ENCODE assay signal across 8 cellular contexts in the genomic region with DNA sequence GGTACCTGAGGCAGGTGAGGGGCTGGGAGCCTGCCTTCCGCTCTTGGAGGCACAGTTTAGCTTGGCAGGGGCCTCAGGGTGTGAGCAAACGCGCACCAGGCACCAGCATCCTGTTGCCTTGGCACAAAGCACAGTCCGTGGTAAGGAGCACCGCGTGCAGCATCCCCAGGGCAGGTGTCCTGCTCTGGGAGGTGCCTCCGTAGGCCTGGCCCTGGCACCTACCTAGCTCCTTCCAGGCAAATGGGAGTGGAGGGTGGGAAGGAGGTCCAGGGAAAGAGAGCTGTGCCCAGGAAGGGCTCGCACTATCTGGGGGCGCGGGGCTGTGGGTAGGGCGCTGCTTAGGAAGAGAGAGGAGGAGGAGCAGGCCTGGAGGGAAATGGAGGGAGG. TPM values are rescaled to one million over a fixed set of nuclear protein-coding genes. Genes with fewer than 3 reads are reported as not detected.
A peak's percentile ranks its signal among the peaks of the same experiment; 100 is the strongest.
DNase-seq lines count a peak whose midpoint lies in the region; TF ChIP-seq lines count a peak whose summit lies in the region.
"Had no signal": no experiment of that assay in that cellular context is flagged by ENCODE, and none has a peak within 500 bp of the region (broad histone marks: within the 10 kb centered on the region; RNA-seq: fewer than 3 reads in every experiment).

No MANE protein-coding gene starts in this region.

- peaks cover 19% of the 10 kb centered on the region for H3K4me1 ChIP-seq in KMS-11 (ENCODE audit: low read depth, poor library complexity, severe bottlenecking)
- peaks cover 25% of the 10 kb centered on the region for H3K4me1 ChIP-seq in osteoblast (ENCODE audit: insufficient read depth, low read length)

- H3K79me2 ChIP-seq in KMS-11 (ENCODE audit: insufficient read depth, low read depth) (peaks cover 10% of the 10 kb centered on the region; the same call in 1 of the 2 replicates), osteoblast (ENCODE audit: insufficient read depth, low read length) (peaks cover 63% of the 10 kb centered on the region)

- no peaks in the 10 kb centered on the region for H3K27me3 Mint-ChIP-seq in chondrocyte (ENCODE audit: low read depth)
- H3K27me3 Mint-ChIP-seq in endothelial cell (ENCODE audit: unreplicated experiment), result peaks cover 17% of the 10 kb centered on the region

- no peaks in the 10 kb centered on the region for H4K20me1 ChIP-seq in KMS-11 (ENCODE audit: insufficient read depth)
- peaks cover 56% of the 10 kb centered on the region for H4K20me1 ChIP-seq in osteoblast (ENCODE audit: insufficient read depth, low read length)

- H3K27ac ChIP-seq in KMS-11 (no peak overlapping the region), osteoblast (ENCODE audit: low read depth, low read length) (peak overlapping the region; percentile 63)

- TF ChIP-seq CTCF in KMS-11 (conservative IDR thresholded peaks at IDR 0.05; ENCODE audit: low read depth, low read length) (no peak), chondrocyte (IDR thresholded peaks at IDR 0.05) (no peak), osteoblast (IDR thresholded peaks at IDR 0.05; ENCODE audit: extremely low read depth, low read depth, low read length) (no peak), endothelial cell (IDR thresholded peaks at IDR 0.05; ENCODE audit: unreplicated experiment) (no peak)

- H3K36me3 Mint-ChIP-seq in chondrocyte (ENCODE audit: low read depth) (no peaks in the 10 kb centered on the region), endothelial cell (ENCODE audit: low read depth, unreplicated experiment) (no peaks in the 10 kb centered on the region)

- DNase-seq in DMS53 (lab: John Stamatoyannopoulos, UW), result peak; percentile 81
- DNase-seq in chondrocyte (ENCODE audit: low spot score), result no peak
- no peak for DNase-seq in osteoblast (ENCODE audit: insufficient read length, low spot score, missing footprints)
- no peak for DNase-seq in endothelial cell (ENCODE audit: low spot score)
- no peak for DNase-seq in hepatic stellate cell (ENCODE audit: low spot score)
- no peak for DNase-seq in NCI-H1436 treated with DMSO at 0.1 percent for 48 hours (lab: John Stamatoyannopoulos, UW)

- H3K36me3 ChIP-seq in KMS-11 (ENCODE audit: insufficient read depth), result no peaks in the 10 kb centered on the region
- H3K36me3 ChIP-seq in osteoblast (ENCODE audit: insufficient read depth, low read length), result peaks cover 4% of the 10 kb centered on the region
- H3K36me3 ChIP-seq: heart left ventricle had no signal

- H3K4me3 ChIP-seq in KMS-11 (IDR thresholded peaks at IDR 0.05; ENCODE audit: insufficient read depth, low read depth, low read length) (no peak overlapping the region), osteoblast (ENCODE audit: insufficient read depth, low read length) (peak overlapping the region; percentile 32)

- H3K9me3 ChIP-seq in osteoblast (ENCODE audit: low read depth, low read length), result no peaks in the 10 kb centered on the region
- H3K9me3 ChIP-seq: heart left ventricle had no signal

- H3K27ac Mint-ChIP-seq in chondrocyte (ENCODE audit: unreplicated experiment) (peak overlapping the region; percentile 51), endothelial cell (ENCODE audit: unreplicated experiment) (no peak overlapping the region)

- no peak overlapping the region for H3K9ac ChIP-seq in KMS-11

- H3K4me3 Mint-ChIP-seq in chondrocyte (ENCODE audit: unreplicated experiment), result no peak overlapping the region
- H3K4me3 Mint-ChIP-seq in endothelial cell (ENCODE audit: unreplicated experiment), result no peak overlapping the region

- H3K4me1 Mint-ChIP-seq in chondrocyte (ENCODE audit: low read depth) (peaks cover 13% of the 10 kb centered on the region), endothelial cell (ENCODE audit: unreplicated experiment) (peaks cover 15% of the 10 kb centered on the region)

- H3K9me3 Mint-ChIP-seq in chondrocyte (ENCODE audit: low read depth) (no peaks in the 10 kb centered on the region), endothelial cell (ENCODE audit: unreplicated experiment) (no peaks in the 10 kb centered on the region)

- H3K27me3 ChIP-seq in KMS-11 (ENCODE audit: insufficient read depth, low read depth) (peaks cover 43% of the 10 kb centered on the region), osteoblast (ENCODE audit: insufficient read depth, low read length) (no peaks in the 10 kb centered on the region)
- H3K27me3 ChIP-seq: heart left ventricle had no signal

- peak overlapping the region; percentile 44; the same call in 1 of the 2 replicates for H2AFZ ChIP-seq in KMS-11 (ENCODE audit: low read depth)
- H2AFZ ChIP-seq in osteoblast (ENCODE audit: low read length), result no peak overlapping the region

- peak overlapping the region; percentile 74 for H3K4me2 ChIP-seq in KMS-11
- H3K4me2 ChIP-seq in osteoblast (ENCODE audit: insufficient read depth, low read length), result peak overlapping the region; percentile 79

RNA-seq across cellular contexts. Expression of a gene that starts 3.1 kb away (rescaled TPM):
- total RNA-seq in chondrocyte, result 22.6 to 37.1 TPM (median 24.0 TPM) in 3 replicates
- total RNA-seq in osteoblast, result 49.6 and 55.7 TPM in 2 replicates
- 23.9 TPM for total RNA-seq in endothelial cell (ENCODE audit: unreplicated experiment)
